In genomic region chr1:192907545-192908243, GRCh38 we compare ENCODE assay signal across 11 cellular contexts.
DNase-seq lines count a peak whose midpoint lies in the region; ATAC-seq, FAIRE-seq and TF ChIP-seq lines count a peak whose summit lies in the region.
"Had no signal": no experiment of that assay in that cellular context is flagged by ENCODE, and none has a peak within 500 bp of the region (broad histone marks: within the 10 kb centered on the region; RNA-seq: fewer than 3 reads in every experiment).

No MANE protein-coding gene starts in this region.

- ATAC-seq in GM18858 (IDR thresholded peaks at IDR 0.05; ENCODE audit: unreplicated experiment) = peak; percentile 47
- ATAC-seq in HG03469 (IDR thresholded peaks at IDR 0.05; ENCODE audit: unreplicated experiment) = peak; percentile 57
- peak; percentile 70 for ATAC-seq in omental fat pad (ENCODE audit: low FRiP score)
- no peak for ATAC-seq in HG03097 (IDR thresholded peaks at IDR 0.05; ENCODE audit: low FRiP score, unreplicated experiment)

- intact Hi-C loops in dorsolateral prefrontal cortex (cut with DNase I) = no loop called here

- TF ChIP-seq POLR2A in GM12891 (IDR thresholded peaks at IDR 0.05; ENCODE audit: low read depth, low read length) (no peak), GM12892 (IDR thresholded peaks at IDR 0.05; ENCODE audit: low read depth, low read length) (no peak)

- no peak overlapping the region for H3K4me3 ChIP-seq in choroid plexus epithelial cell (ENCODE audit: low read depth, low read length)
- no peak overlapping the region for H3K4me3 ChIP-seq in dorsolateral prefrontal cortex

- peak; percentile 76 for DNase-seq in choroid plexus epithelial cell (ENCODE audit: low read depth)
- no peak for DNase-seq in omental fat pad (ENCODE audit: low spot score)
- DNase-seq in GM12891 (ENCODE audit: insufficient read length, low spot score) = no peak
- no peak for DNase-seq in GM12892 (ENCODE audit: insufficient read length)
- no peak for DNase-seq in dorsolateral prefrontal cortex
- DNase-seq: activated CD8-positive, alpha-beta memory T cell treated with anti-CD3 and anti-CD28 coated beads for 24 hours; NCI-H1048; Right ventricle myocardium superior had no signal

- H3K27ac ChIP-seq in dorsolateral prefrontal cortex = peak overlapping the region in 1 of 59 donors; percentile 15

- no peaks in the 10 kb centered on the region for H3K27me3 ChIP-seq in dorsolateral prefrontal cortex

- FAIRE-seq in GM12891 (lab: Jason Lieb, UNC) (no peak), GM12892 (lab: Jason Lieb, UNC) (no peak)

- TF ChIP-seq CTCF in choroid plexus epithelial cell (conservative IDR thresholded peaks at IDR 0.05; ENCODE audit: low read depth, low read length) (no peak), omental fat pad (IDR thresholded peaks at IDR 0.05) (no peak), dorsolateral prefrontal cortex (IDR thresholded peaks at IDR 0.05 in 54 of 56, conservative IDR thresholded peaks at IDR 0.05 in 2 of 56; ENCODE audit: low read depth in 1 of 56, partially characterized antibody in 56 of 56) (no peak)

TF ChIP-seq in GM12891, 5 proteins besides CTCF, POLR2A, EP300 and RAD21:
- TF ChIP-seq SPI1 (IDR thresholded peaks at IDR 0.05; ENCODE audit: low read depth, low read length) = no peak
- TF ChIP-seq PAX5 (IDR thresholded peaks at IDR 0.05; ENCODE audit: insufficient read depth, low read length, severe bottlenecking) = no peak
- no peak for TF ChIP-seq POU2F2 (IDR thresholded peaks at IDR 0.05; ENCODE audit: low read depth, low read length)
- no peak for TF ChIP-seq TAF1 (IDR thresholded peaks at IDR 0.05; ENCODE audit: low read depth, low read length)
